ENCODE assay signal across 12 cellular contexts in the genomic region with DNA sequence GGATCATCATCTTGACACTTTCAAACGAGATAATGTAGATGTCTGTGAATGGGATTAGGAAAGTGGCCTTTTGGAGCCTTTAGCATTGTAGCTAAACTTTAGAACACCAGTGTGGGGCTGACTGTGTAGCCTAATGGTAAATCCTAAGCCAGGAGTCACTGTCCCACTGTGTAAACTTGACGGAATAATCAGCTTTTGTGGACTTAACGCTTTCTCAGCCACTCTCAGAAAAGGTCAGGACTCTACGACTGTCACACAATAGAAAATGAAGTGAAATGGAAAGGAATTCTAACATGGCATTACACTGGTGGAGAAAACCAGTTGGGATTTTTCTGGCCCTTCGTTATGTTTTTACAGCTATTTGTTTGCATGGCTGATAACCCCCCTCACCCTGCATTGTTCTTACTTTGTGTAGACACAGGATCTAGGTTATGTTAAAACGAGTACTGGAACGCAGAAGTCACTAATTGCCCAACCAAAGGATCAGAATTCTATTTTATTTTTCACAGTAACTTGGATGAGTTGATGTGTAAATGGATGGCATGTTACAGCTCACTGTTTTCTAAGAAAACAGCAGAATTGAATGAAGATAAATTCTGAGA. TPM values are rescaled to one million over a fixed set of nuclear protein-coding genes. Genes with fewer than 3 reads are reported as not detected.
A peak's percentile ranks its signal among the peaks of the same experiment; 100 is the strongest.
DNase-seq lines count a peak whose midpoint lies in the region; ATAC-seq, FAIRE-seq and TF ChIP-seq lines count a peak whose summit lies in the region.
"Had no signal": no experiment of that assay in that cellular context is flagged by ENCODE, and none has a peak within 500 bp of the region (broad histone marks: within the 10 kb centered on the region; RNA-seq: fewer than 3 reads in every experiment).

No MANE protein-coding gene starts in this region.

- peak; percentile 7 for ATAC-seq in left colon
- no peak for ATAC-seq in GM19395 (IDR thresholded peaks at IDR 0.05; ENCODE audit: unreplicated experiment)
- ATAC-seq in HG03521 (IDR thresholded peaks at IDR 0.05; ENCODE audit: unreplicated experiment), result no peak

- TF ChIP-seq RAD21 in SK-N-SH (IDR thresholded peaks at IDR 0.05; ENCODE audit: low read length), result no peak

- peak; percentile 56 for FAIRE-seq in GM12891 (lab: Jason Lieb, UNC)

- DNase-seq in GM12891 (ENCODE audit: insufficient read length, low spot score), result no peak
- DNase-seq in NCI-H69 (lab: John Stamatoyannopoulos, UW), result peak; percentile 81
- no peak for DNase-seq in activated T-helper 1 cell treated with anti-CD3 and anti-CD28 coated beads, Interleukin-12 subunit alpha, Interleukin-12 subunit beta, Interleukin-2, Interleukin-4 antibody, amounts not matched to agents 30 ng/mL and 10 ng/mL and 1 ng/mL, durations not matched to agents 14 hours and 24 hours and 36 hours (ENCODE audit: low spot score)
- no peak for DNase-seq in left colon
- DNase-seq in SK-N-SH, result no peak
- DNase-seq in GM23248, result no peak
- DNase-seq: GDM1, SIG-M5 had no signal

- H3K4me3 ChIP-seq in SK-N-SH (ENCODE audit: low read depth in 2 of 2, low read length in 1 of 2) (no peak overlapping the region), GM23248 (no peak overlapping the region)

- intact Hi-C loops in activated T-helper 1 cell treated with anti-CD3 and anti-CD28 coated beads, Interleukin-12 subunit alpha, Interleukin-12 subunit beta, Interleukin-2, Interleukin-4 antibody, amounts not matched to agents 30 ng/mL and 10 ng/mL and 1 ng/mL, durations not matched to agents 14 hours and 24 hours and 36 hours (cut with micrococcal nuclease), result loop anchor here (1.0 to 2.0 kb wide), 8 partner anchors 16 to 147 kb away; no protein-coding TSS in a partner anchor
- intact Hi-C loops in left colon (cut with DNase I, micrococcal nuclease), result loop anchor here in 1 of 2 donors (5.0 kb wide), 1 partner anchor 69 kb away; no protein-coding TSS in a partner anchor

- H3K9ac ChIP-seq in SK-N-SH (no peak overlapping the region), GM23248 (no peak overlapping the region)

- no peaks in the 10 kb centered on the region for H3K36me3 ChIP-seq in SK-N-SH (replicated peaks in 1 of 2; ENCODE audit: control insufficient read depth in 1 of 2, insufficient read depth in 2 of 2, low read length in 1 of 2)
- no peaks in the 10 kb centered on the region for H3K36me3 ChIP-seq in GM23248 (ENCODE audit: low read depth)

- H3K4me2 ChIP-seq in SK-N-SH, result no peak overlapping the region
- H3K4me2 ChIP-seq in GM23248 (ENCODE audit: unreplicated experiment), result no peak overlapping the region

- CTCF ChIA-PET in SK-N-SH (lab: Yijun Ruan, JAX), result interaction anchor here (0.5 to 6.8 kb wide), 55 partner anchors 9 to 385 kb away, joined by 3 to 198 read pairs (median 5); no protein-coding TSS in a partner anchor

- in situ Hi-C loops in GM23248 (cut with MboI), result loop anchor here (5.0 kb wide), 1 partner anchor 69 kb away; no protein-coding TSS in a partner anchor

- H4K20me1 ChIP-seq in SK-N-SH (ENCODE audit: insufficient read depth) (no peaks in the 10 kb centered on the region), GM23248 (ENCODE audit: insufficient read depth) (no peaks in the 10 kb centered on the region)

- H3K9me2 ChIP-seq in SK-N-SH (no peaks in the 10 kb centered on the region), GM23248 (ENCODE audit: insufficient read depth) (no peaks in the 10 kb centered on the region)

- peaks cover 70% of the 10 kb centered on the region for H3K4me1 Mint-ChIP-seq in activated T-helper 1 cell treated with anti-CD3 and anti-CD28 coated beads, Interleukin-12 subunit alpha, Interleukin-12 subunit beta, Interleukin-2, Interleukin-4 antibody, amounts not matched to agents 30 ng/mL and 10 ng/mL and 1 ng/mL, durations not matched to agents 14 hours and 24 hours and 36 hours (ENCODE audit: low read depth)

- no peaks in the 10 kb centered on the region for H3K9me3 Mint-ChIP-seq in activated T-helper 1 cell treated with anti-CD3 and anti-CD28 coated beads, Interleukin-12 subunit alpha, Interleukin-12 subunit beta, Interleukin-2, Interleukin-4 antibody, amounts not matched to agents 30 ng/mL and 10 ng/mL and 1 ng/mL, durations not matched to agents 14 hours and 24 hours and 36 hours
- H3K9me3 Mint-ChIP-seq: CD4-positive, CD25-positive, alpha-beta regulatory T cell; H9 had no signal

- peaks cover 21% of the 10 kb centered on the region for H3K36me3 Mint-ChIP-seq in activated T-helper 1 cell treated with anti-CD3 and anti-CD28 coated beads, Interleukin-12 subunit alpha, Interleukin-12 subunit beta, Interleukin-2, Interleukin-4 antibody, amounts not matched to agents 30 ng/mL and 10 ng/mL and 1 ng/mL, durations not matched to agents 14 hours and 24 hours and 36 hours (ENCODE audit: low read depth)
- H3K36me3 Mint-ChIP-seq: CD4-positive, CD25-positive, alpha-beta regulatory T cell had no signal

- TF ChIP-seq POLR2A in GM12891 (IDR thresholded peaks at IDR 0.05; ENCODE audit: low read depth, low read length), result no peak

- H3K9me3 ChIP-seq in SK-N-SH (no peaks in the 10 kb centered on the region), GM23248 (ENCODE audit: low read depth) (no peaks in the 10 kb centered on the region)

- H3K4me1 ChIP-seq in SK-N-SH (ENCODE audit: control insufficient read depth in 1 of 2, insufficient read depth in 2 of 2, low read depth in 1 of 2, low read length in 1 of 2) (peaks cover 0 to 11% of the 10 kb centered on the region in 2 experiments; a peak in 2 of 4 replicates), GM23248 (ENCODE audit: insufficient read depth) (no peaks in the 10 kb centered on the region)

- no peak for TF ChIP-seq EP300 in SK-N-SH (IDR thresholded peaks at IDR 0.05; ENCODE audit: borderline replicate concordance in 1 of 2, low read depth in 1 of 2, low read length in 1 of 2)

- H3K79me2 ChIP-seq in SK-N-SH (ENCODE audit: insufficient read depth) (no peaks in the 10 kb centered on the region), GM23248 (ENCODE audit: insufficient read depth) (no peaks in the 10 kb centered on the region)

- H3K27ac Mint-ChIP-seq in activated T-helper 1 cell treated with anti-CD3 and anti-CD28 coated beads, Interleukin-12 subunit alpha, Interleukin-12 subunit beta, Interleukin-2, Interleukin-4 antibody, amounts not matched to agents 30 ng/mL and 10 ng/mL and 1 ng/mL, durations not matched to agents 14 hours and 24 hours and 36 hours, result no peak overlapping the region

- no peak overlapping the region for H2AFZ ChIP-seq in SK-N-SH (ENCODE audit: low read depth)
- no peak overlapping the region for H2AFZ ChIP-seq in GM23248

- H3F3A ChIP-seq in SK-N-SH (replicated peaks; ENCODE audit: insufficient read depth) (no peaks in the 10 kb centered on the region), GM23248 (ENCODE audit: insufficient read depth) (no peaks in the 10 kb centered on the region)

- no peaks in the 10 kb centered on the region for H3K27me3 Mint-ChIP-seq in activated T-helper 1 cell treated with anti-CD3 and anti-CD28 coated beads, Interleukin-12 subunit alpha, Interleukin-12 subunit beta, Interleukin-2, Interleukin-4 antibody, amounts not matched to agents 30 ng/mL and 10 ng/mL and 1 ng/mL, durations not matched to agents 14 hours and 24 hours and 36 hours (ENCODE audit: insufficient read depth)

- POLR2A ChIA-PET in SK-N-SH (lab: Yijun Ruan, JAX), result no interaction called here

- no peak for TF ChIP-seq CTCF in SK-N-SH (IDR thresholded peaks at IDR 0.05)

- peak overlapping the region; percentile 77 for H3K4me3 Mint-ChIP-seq in activated T-helper 1 cell treated with anti-CD3 and anti-CD28 coated beads, Interleukin-12 subunit alpha, Interleukin-12 subunit beta, Interleukin-2, Interleukin-4 antibody, amounts not matched to agents 30 ng/mL and 10 ng/mL and 1 ng/mL, durations not matched to agents 14 hours and 24 hours and 36 hours
- H3K4me3 Mint-ChIP-seq: CD4-positive, CD25-positive, alpha-beta regulatory T cell had no signal

- 65% methylated on average over 7 of the region's 7 CpGs for WGBS in SK-N-SH (ENCODE audit: low lambda C conversion rate)
- WGBS in GM23248 (ENCODE audit: low coverage in 1 of 2, low lambda C conversion rate in 2 of 2, missing lambda C conversion rate in 2 of 2), 2 experiments, result 60 to 62% methylated on average over 7 of the region's 7 CpGs

- H3K27ac ChIP-seq in SK-N-SH (ENCODE audit: low read depth in 2 of 2, low read length in 1 of 2) (no peak overlapping the region), GM23248 (no peak overlapping the region)

- H3K27me3 ChIP-seq in SK-N-SH (ENCODE audit: insufficient read depth), result no peaks in the 10 kb centered on the region
- H3K27me3 ChIP-seq in GM23248 (replicated peaks; ENCODE audit: insufficient read depth), result no peaks in the 10 kb centered on the region

TF ChIP-seq in GM12891, 5 proteins besides CTCF, POLR2A, EP300 and RAD21:
- TF ChIP-seq SPI1 (IDR thresholded peaks at IDR 0.05; ENCODE audit: low read depth, low read length) (no peak), POU2F2 (IDR thresholded peaks at IDR 0.05; ENCODE audit: low read depth, low read length) (no peak), TAF1 (IDR thresholded peaks at IDR 0.05; ENCODE audit: low read depth, low read length) (no peak), PAX5 (IDR thresholded peaks at IDR 0.05; ENCODE audit: insufficient read depth, low read length, severe bottlenecking) (no peak), POLR2AphosphoS5 (IDR thresholded peaks at IDR 0.05; ENCODE audit: low read depth, low read length) (no peak)

TF ChIP-seq in SK-N-SH, 30 proteins besides CTCF, POLR2A, EP300 and RAD21 (continues in another document):
- no peak for TF ChIP-seq MEF2A (IDR thresholded peaks at IDR 0.05; ENCODE audit: borderline replicate concordance, low read depth)
- no peak for TF ChIP-seq YY1 (IDR thresholded peaks at IDR 0.05; ENCODE audit: low read depth)
- no peak for TF ChIP-seq POLR2AphosphoS5 (IDR thresholded peaks at IDR 0.05; ENCODE audit: low read depth, low read length)
- no peak for TF ChIP-seq USF2 (IDR thresholded peaks at IDR 0.05; ENCODE audit: borderline replicate concordance, low read depth, low read length)
- no peak for TF ChIP-seq ELF1 (IDR thresholded peaks at IDR 0.05)

RNA-seq across cellular contexts. Expression of gene GRAMD1B, which starts 22.0 kb away (rescaled TPM):
- 23.0 TPM for polyA plus RNA-seq in GM12891 (2012; ENCODE audit: low read depth, missing spikeins)
- total RNA-seq in activated T-helper 1 cell treated with anti-CD3 and anti-CD28 coated beads, Interleukin-12 subunit alpha, Interleukin-12 subunit beta, Interleukin-2, Interleukin-4 antibody, amounts not matched to agents 30 ng/mL and 10 ng/mL and 1 ng/mL, durations not matched to agents 14 hours and 24 hours and 36 hours, result 154 and 155 TPM in 2 replicates
- 1 to 10 TPM; 3.1 to 3.5 TPM for total RNA-seq in left colon
- 14.0 and 14.5 TPM in 2 replicates for polyA plus RNA-seq in SK-N-SH (2012; rRNA removed)
- polyA plus RNA-seq in SK-N-SH (2012; cell fraction: cytosol; rRNA removed), result 7.1 and 8.4 TPM in 2 replicates
- polyA plus RNA-seq in SK-N-SH (2012; cell fraction: nucleus; rRNA removed), result 40.4 and 41.9 TPM in 2 replicates
- total RNA-seq in GM23248 (2014; rRNA removed; shearing (Covaris generic)), result 14.8 and 21.4 TPM in 2 replicates
- polyA plus RNA-seq in GM23248 (2016; fragmentation: Nextera tagmentation; extraction: Ambion mirVana), result 3.3 and 4.1 TPM in 2 replicates
